In the genomic region with DNA sequence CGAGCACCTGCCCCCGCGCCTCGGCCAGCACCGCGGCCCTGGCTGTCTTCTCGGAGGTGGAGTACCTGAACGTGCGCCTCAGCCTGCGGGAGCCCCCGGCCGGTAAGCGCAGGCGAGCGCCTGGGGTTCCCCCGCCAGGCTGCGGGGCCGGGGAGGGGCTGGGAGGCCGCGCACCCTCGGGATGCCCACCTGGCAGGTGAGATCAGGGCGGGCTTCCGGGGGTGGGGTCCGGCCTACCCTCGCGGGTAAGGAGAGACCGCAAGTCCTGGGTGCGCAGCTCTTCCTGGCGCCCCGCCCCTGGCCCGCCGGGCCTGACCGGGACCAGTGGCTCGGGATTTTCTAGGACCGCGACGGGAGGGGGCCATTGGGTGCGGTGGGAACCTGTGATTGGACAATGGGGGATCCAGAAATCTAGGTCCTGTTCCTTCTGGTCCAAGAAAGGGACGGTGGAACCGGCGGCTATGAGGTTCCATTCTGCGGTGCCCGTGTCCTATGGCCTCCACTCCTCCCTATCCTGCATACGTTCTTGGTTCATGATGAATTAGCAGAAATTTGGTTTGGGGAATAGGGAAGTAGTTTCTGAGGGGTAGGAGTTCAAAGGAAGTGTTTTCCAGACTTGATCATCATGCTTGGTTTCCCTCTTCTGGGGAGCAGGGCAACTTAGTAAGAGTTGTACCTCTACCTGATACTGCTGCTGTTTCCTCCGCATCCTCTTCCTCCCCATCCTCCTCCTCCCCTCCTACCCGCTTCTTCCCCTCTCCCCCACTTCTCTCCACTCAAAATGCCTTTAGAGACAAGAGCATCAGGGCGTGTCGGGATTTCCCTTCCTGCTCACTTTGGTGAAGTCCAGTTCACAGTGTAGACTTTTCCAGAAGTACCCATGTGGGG, we compare ENCODE assay signal across 7 cellular contexts. TPM values are rescaled to one million over a fixed set of nuclear protein-coding genes. Genes with fewer than 3 reads are reported as not detected.
DNase-seq lines count a peak whose midpoint lies in the region; ATAC-seq, FAIRE-seq and TF ChIP-seq lines count a peak whose summit lies in the region.

No MANE protein-coding gene starts in this region.

- no peak for TF ChIP-seq CTCF in PC-9 (conservative IDR thresholded peaks at IDR 0.05)
- no peak for TF ChIP-seq CTCF in cardiac fibroblast (IDR thresholded peaks at IDR 0.05; ENCODE audit: low read depth, low read length)

- H3K36me3 ChIP-seq in PC-9 (ENCODE audit: low read depth), result peaks cover 8% of the 10 kb centered on the region
- peaks cover 0 to 8% (median 8%) of the 10 kb centered on the region in 3 donors for H3K36me3 ChIP-seq in skeletal muscle tissue (ENCODE audit: control insufficient read depth in 3 of 3, insufficient read depth in 3 of 3, low read length in 3 of 3)

- POLR2A ChIA-PET in PC-9 (lab: Charles Lee; ENCODE audit: unreplicated experiment), result no interaction called here

- H3K4me2 ChIP-seq in PC-9, result peak overlapping the region; percentile 84

- H3K27ac ChIP-seq in PC-9 (peak overlapping the region; percentile 44), skeletal muscle tissue (ENCODE audit: low read depth, low read length) (peak overlapping the region; percentile 89)

- BruUV-seq in PC-9 (replicated peaks; lab: Mats Ljungman, UMichigan), result no TSS peak

- H3K4me3 ChIP-seq in PC-9 (peak overlapping the region; percentile 93), cardiac fibroblast (replicated peaks in 1 of 2; ENCODE audit: low read depth in 2 of 2, low read length in 2 of 2) (peak overlapping the region; percentile 79), skeletal muscle tissue (ENCODE audit: low read length in 3 of 3) (peak overlapping the region; percentile 79 to 85 (median 82))

- no peaks in the 10 kb centered on the region for H3K9me3 ChIP-seq in PC-9 (ENCODE audit: insufficient read depth, low read depth)
- H3K9me3 ChIP-seq in skeletal muscle tissue (ENCODE audit: control insufficient read depth in 3 of 3, low read length in 3 of 3), result no peaks in the 10 kb centered on the region

- CTCF ChIA-PET in PC-9 (lab: Charles Lee), result no interaction called here

- H3K9ac ChIP-seq in skeletal muscle tissue (ENCODE audit: low read depth in 1 of 3, low read length in 3 of 3), result peak overlapping the region; percentile 80 to 92 (median 90)

- intact Hi-C loops in PC-9 (cut with micrococcal nuclease; ENCODE audit: unreplicated experiment), result no loop called here

- H3F3A ChIP-seq in PC-9 (ENCODE audit: insufficient read depth, low read depth), result 0 out of 2 replicates have a peak, but pooled peaks cover 7% of the 10 kb centered on the region

- DNase-seq in PC-9 (peak; percentile 35 to 41), cardiac fibroblast (ENCODE audit: low read depth in 2 of 2) (peak; percentile 18 to 24), islet precursor cell (peak; percentile 63), RCC 7860 (ENCODE audit: low spot score) (no peak)

- peaks cover 21% of the 10 kb centered on the region for H4K20me1 ChIP-seq in PC-9 (ENCODE audit: insufficient read depth)

- H3K27me3 ChIP-seq in PC-9 (ENCODE audit: insufficient read depth, low read depth), result no peaks in the 10 kb centered on the region
- no peaks in the 10 kb centered on the region for H3K27me3 ChIP-seq in skeletal muscle tissue (ENCODE audit: control insufficient read depth in 3 of 3, insufficient read depth in 3 of 3, low read length in 3 of 3)

- H3K79me2 ChIP-seq in PC-9 (ENCODE audit: low read depth), result peaks cover 35% of the 10 kb centered on the region

- peaks cover 16% of the 10 kb centered on the region for H3K4me1 ChIP-seq in PC-9 (replicated peaks; ENCODE audit: insufficient read depth)
- peaks cover 16 to 32% (median 31%) of the 10 kb centered on the region in 3 donors for H3K4me1 ChIP-seq in skeletal muscle tissue (ENCODE audit: control insufficient read depth in 3 of 3, insufficient read depth in 3 of 3, low read length in 3 of 3)

- no peak for FAIRE-seq in RCC 7860 (lab: Jason Lieb, UNC)

- no peaks in the 10 kb centered on the region for H3K9me2 ChIP-seq in PC-9 (ENCODE audit: insufficient read depth)

- peak; percentile 5 for ATAC-seq in GM19452 (IDR thresholded peaks at IDR 0.05; ENCODE audit: unreplicated experiment)
- ATAC-seq in HG02973 (IDR thresholded peaks at IDR 0.05; ENCODE audit: unreplicated experiment), result no peak

- peak overlapping the region; percentile 85 for H2AFZ ChIP-seq in PC-9

RNA-seq across cellular contexts. Expression of gene ARRDC4, which starts 0.8 kb away (rescaled TPM):
- total RNA-seq in PC-9 (2021) (5.7 and 6.9 TPM in 2 replicates), skeletal muscle tissue (10.4 TPM)
